ENCODE assay signal across 20 cellular contexts in the genomic region with DNA sequence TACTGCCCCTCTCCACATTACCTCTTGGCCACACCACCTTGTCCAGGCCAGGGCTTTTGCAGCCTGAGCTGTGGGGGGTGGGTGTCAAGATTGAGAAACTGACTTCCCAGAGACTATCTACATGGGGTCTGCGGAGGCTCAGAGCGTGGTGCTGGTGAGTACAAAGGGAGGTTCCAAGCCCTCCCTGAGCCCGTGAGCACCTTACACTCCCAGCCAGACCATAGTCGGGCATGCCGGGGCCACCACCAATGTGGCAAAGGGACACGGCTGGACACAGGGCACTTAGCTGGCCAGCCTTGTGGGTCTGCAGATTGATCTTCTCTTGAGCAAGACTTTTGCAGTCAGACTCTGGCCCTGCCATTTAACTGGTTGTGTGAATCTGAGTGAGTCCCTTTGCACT.
DNase-seq lines count a peak whose midpoint lies in the region; ATAC-seq, FAIRE-seq and TF ChIP-seq lines count a peak whose summit lies in the region.
"Had no signal": no experiment of that assay in that cellular context is flagged by ENCODE, and none has a peak within 500 bp of the region (broad histone marks: within the 10 kb centered on the region; RNA-seq: fewer than 3 reads in every experiment).

No MANE protein-coding gene starts in this region.

- FAIRE-seq in H1 (lab: Jason Lieb, UNC) = no peak
- FAIRE-seq: D721Med, GM12891, GM18507 had no signal

- CTCF ChIA-PET in H1 (lab: Charles Lee; ENCODE audit: partially characterized antibody) = interaction anchor here (0.7 to 2.3 kb wide), 11 partner anchors 10 to 278 kb away, joined by 3 to 10 read pairs (median 6); no protein-coding TSS in a partner anchor

- H3K4me1 Mint-ChIP-seq in H9 (peaks cover 16 to 29% of the 10 kb centered on the region in 2 experiments), chondrocyte (ENCODE audit: low read depth) (no peaks in the 10 kb centered on the region)

- H3K36me3 Mint-ChIP-seq in H9 (ENCODE audit: insufficient read depth in 1 of 3, low read depth in 3 of 3) (no peaks in the 10 kb centered on the region), chondrocyte (ENCODE audit: low read depth) (no peaks in the 10 kb centered on the region)
- H3K36me3 Mint-ChIP-seq: CD8-positive, alpha-beta memory T cell had no signal

- H3K27ac Mint-ChIP-seq in H9 (no peak overlapping the region; a peak in 1 of 7 replicates), chondrocyte (ENCODE audit: unreplicated experiment) (no peak overlapping the region)
- H3K27ac Mint-ChIP-seq: CD4-positive, alpha-beta T cell; CD8-positive, alpha-beta memory T cell had no signal

- DNase-seq in H9 = no peak
- DNase-seq in H1 (ENCODE audit: low read depth in 1 of 2, low spot score in 2 of 2) = no peak
- no peak for DNase-seq in mesendoderm
- no peak for DNase-seq in upper lobe of right lung
- DNase-seq in chondrocyte (ENCODE audit: low spot score) = no peak
- DNase-seq in psoas muscle = no peak
- no peak for DNase-seq in activated CD4-positive, alpha-beta T cell treated with anti-CD3 and anti-CD28 coated beads for 48 hours
- DNase-seq: CD4-positive, alpha-beta T cell; CD8-positive, alpha-beta memory T cell; DMS 273 treated with DMSO at 0.1 percent for 48 hours; DMS53; DMS79 treated with DMSO at 0.1 percent for 48 hours; GF-D8; GOT3; H7 had no signal

- H3K14ac ChIP-seq in H9 (ENCODE audit: insufficient read depth, low read length) = no peak overlapping the region
- H3K14ac ChIP-seq in H1 (ENCODE audit: insufficient read length) = no peak overlapping the region

- POLR2A ChIA-PET in H1 (lab: Charles Lee; ENCODE audit: partially characterized antibody) = interaction anchor here (0.6 to 1.0 kb wide), 2 partner anchors 15 to 437 kb away, joined by 3 read pairs; no protein-coding TSS in a partner anchor

- no peak overlapping the region for H3K4me2 ChIP-seq in H9 (ENCODE audit: insufficient read depth, insufficient read length, low read length)
- H3K4me2 ChIP-seq in H1 (ENCODE audit: insufficient read depth in 1 of 2, low read depth in 2 of 2, low read length in 2 of 2) = no peak overlapping the region
- H3K4me2 ChIP-seq in mesendoderm (ENCODE audit: low read length) = no peak overlapping the region
- H3K4me2 ChIP-seq: BLaER1 had no signal

- H4K8ac ChIP-seq in H9 (replicated peaks; ENCODE audit: insufficient read length, low read depth, low read length) = no peak overlapping the region
- no peak overlapping the region for H4K8ac ChIP-seq in H1 (ENCODE audit: extremely low read depth, insufficient read depth, low read length)
- no peak overlapping the region for H4K8ac ChIP-seq in mesendoderm (ENCODE audit: low read depth, low read length)

- H3K4me3 Mint-ChIP-seq in H9 = no peak overlapping the region
- H3K4me3 Mint-ChIP-seq in chondrocyte (ENCODE audit: unreplicated experiment) = no peak overlapping the region
- H3K4me3 Mint-ChIP-seq: CD4-positive, alpha-beta T cell; CD8-positive, alpha-beta memory T cell had no signal

- no peak overlapping the region for H3K4ac ChIP-seq in H9 (ENCODE audit: low read depth, low read length)
- no peak overlapping the region for H3K4ac ChIP-seq in H1 (replicated peaks; ENCODE audit: insufficient read length, low read depth, low read length)
- H3K4ac ChIP-seq in mesendoderm (ENCODE audit: low read depth, low read length) = peak overlapping the region; percentile 28

- H3K9me3 ChIP-seq in H9 (ENCODE audit: control insufficient read depth, low read depth, low read length) = no peaks in the 10 kb centered on the region
- no peaks in the 10 kb centered on the region for H3K9me3 ChIP-seq in H1 (ENCODE audit: insufficient read depth in 2 of 2, low read depth in 1 of 2, low read length in 1 of 2)
- H3K9me3 ChIP-seq in upper lobe of right lung = no peaks in the 10 kb centered on the region
- no peaks in the 10 kb centered on the region for H3K9me3 ChIP-seq in psoas muscle
- H3K9me3 ChIP-seq: BLaER1 had no signal

- H3K36me3 ChIP-seq in H1 (ENCODE audit: control insufficient read depth in 2 of 4, insufficient read depth in 4 of 4, low read length in 3 of 4) (no peaks in the 10 kb centered on the region), mesendoderm (ENCODE audit: control insufficient read depth, insufficient read depth, low read length) (no peaks in the 10 kb centered on the region), upper lobe of right lung (no peaks in the 10 kb centered on the region), psoas muscle (ENCODE audit: insufficient read depth in 1 of 2, low read depth in 1 of 2) (no peaks in the 10 kb centered on the region)
- H3K36me3 ChIP-seq: BLaER1 had no signal

- TF ChIP-seq CTCF in H9 (conservative IDR thresholded peaks at IDR 0.05) = no peak
- TF ChIP-seq CTCF in H1 (IDR thresholded peaks at IDR 0.05; ENCODE audit: control extremely low read depth in 1 of 3, insufficient read depth in 1 of 3, low read depth in 1 of 3, low read length in 3 of 3) = no peak
- no peak for TF ChIP-seq CTCF in upper lobe of right lung (IDR thresholded peaks at IDR 0.05)
- no peak for TF ChIP-seq CTCF in chondrocyte (IDR thresholded peaks at IDR 0.05)
- TF ChIP-seq CTCF in psoas muscle (IDR thresholded peaks at IDR 0.05) = no peak

- H3K9ac ChIP-seq in H9 (ENCODE audit: extremely low read depth, insufficient read length, low read length) (no peak overlapping the region), H1 (replicated peaks in 1 of 4; ENCODE audit: extremely low read depth in 1 of 4, low read depth in 3 of 4, low read length in 3 of 4) (no peak overlapping the region), mesendoderm (ENCODE audit: low read length) (no peak overlapping the region)
- H3K9ac ChIP-seq: BLaER1 had no signal

- H3K56ac ChIP-seq in H9 (ENCODE audit: insufficient read length, low read depth, low read length) (no peak overlapping the region), H1 (replicated peaks; ENCODE audit: insufficient read length, low read depth, low read length) (no peak overlapping the region), mesendoderm (ENCODE audit: low read length) (peak overlapping the region; percentile 62)

- no peak for TF ChIP-seq EP300 in H1 (IDR thresholded peaks at IDR 0.05; ENCODE audit: borderline replicate concordance in 1 of 2, low read depth in 2 of 2, low read length in 2 of 2)

- no peak overlapping the region for H2AK5ac ChIP-seq in H9 (ENCODE audit: insufficient read length, low read length)
- peak overlapping the region; percentile 99; the same call in 1 of the 2 replicates for H2AK5ac ChIP-seq in H1 (ENCODE audit: low read depth, low read length)
- peak overlapping the region; percentile 59 for H2AK5ac ChIP-seq in mesendoderm (ENCODE audit: low read length)

- peaks cover 11% of the 10 kb centered on the region for H3K27me3 Mint-ChIP-seq in H9 (ENCODE audit: low read depth)
- H3K27me3 Mint-ChIP-seq in chondrocyte (ENCODE audit: low read depth) = peaks cover 17% of the 10 kb centered on the region

- H3K79me2 ChIP-seq in H9 (ENCODE audit: insufficient read depth, low read length) = no peaks in the 10 kb centered on the region
- no peaks in the 10 kb centered on the region for H3K79me2 ChIP-seq in H1 (ENCODE audit: control insufficient read depth in 1 of 2, insufficient read depth in 2 of 2, low read length in 2 of 2)
- H3K79me2 ChIP-seq in mesendoderm (ENCODE audit: control insufficient read depth, insufficient read depth, low read length) = no peaks in the 10 kb centered on the region

- intact Hi-C loops in upper lobe of right lung (cut with DNase I) (no loop called here), psoas muscle (cut with DNase I) (no loop called here)

- H2BK20ac ChIP-seq in H9 (ENCODE audit: low read depth, low read length, poor library complexity, severe bottlenecking) (no peak overlapping the region), H1 (ENCODE audit: low read length) (peak overlapping the region; percentile 86)

- no peak overlapping the region for H3K4me3 ChIP-seq in H1 (ENCODE audit: extremely low read depth in 1 of 4, insufficient read depth in 2 of 4, low read depth in 3 of 4, low read length in 4 of 4)
- H3K4me3 ChIP-seq in mesendoderm (ENCODE audit: low read length) = no peak overlapping the region
- no peak overlapping the region for H3K4me3 ChIP-seq in upper lobe of right lung
- no peak overlapping the region for H3K4me3 ChIP-seq in psoas muscle
- H3K4me3 ChIP-seq: BLaER1 had no signal

- H3K23ac ChIP-seq in H9 (ENCODE audit: insufficient read length, low read depth, low read length) = no peak overlapping the region
- no peak overlapping the region for H3K23ac ChIP-seq in H1 (ENCODE audit: insufficient read length)
- no peak overlapping the region for H3K23ac ChIP-seq in mesendoderm (ENCODE audit: low read length)

- ATAC-seq in upper lobe of right lung = peak; percentile 20
- no peak for ATAC-seq in psoas muscle

- H3K4me1 ChIP-seq in H9 (ENCODE audit: insufficient read depth, low read length) (peaks cover 10% of the 10 kb centered on the region; the same call in 1 of the 2 replicates), H1 (replicated peaks in 1 of 4; ENCODE audit: control insufficient read depth in 3 of 4, insufficient read depth in 4 of 4, low read length in 3 of 4) (peaks cover 6 to 10% (median 8%) of the 10 kb centered on the region in 4 experiments; a peak in 6 of 7 replicates), mesendoderm (ENCODE audit: control insufficient read depth, low read depth, low read length) (no peaks in the 10 kb centered on the region), upper lobe of right lung (no peaks in the 10 kb centered on the region), psoas muscle (no peaks in the 10 kb centered on the region)
- H3K4me1 ChIP-seq: BLaER1 had no signal

- H3K27me3 ChIP-seq in H9 (ENCODE audit: insufficient read depth, low read length) (no peaks in the 10 kb centered on the region), H1 (replicated peaks in 1 of 4; ENCODE audit: control insufficient read depth in 3 of 4, extremely low read depth in 1 of 4, insufficient read depth in 3 of 4, low read length in 3 of 4) (no peaks in the 10 kb centered on the region; a peak in 1 of 7 replicates), mesendoderm (ENCODE audit: insufficient read depth, low read length, poor library complexity) (no peaks in the 10 kb centered on the region), upper lobe of right lung (peaks cover 5% of the 10 kb centered on the region), psoas muscle (ENCODE audit: insufficient read depth in 3 of 3, low read length in 2 of 3) (peaks cover 0 to 6% (median 0%) of the 10 kb centered on the region in 3 donors)
- H3K27me3 ChIP-seq: BLaER1 had no signal

- H2BK5ac ChIP-seq in H9 (ENCODE audit: insufficient read length, low read length) = no peak overlapping the region
- peak overlapping the region; percentile 99; the same call in 1 of the 2 replicates for H2BK5ac ChIP-seq in H1 (ENCODE audit: low read depth, low read length)
- H2BK5ac ChIP-seq in mesendoderm (ENCODE audit: low read length) = no peak overlapping the region

- no peak overlapping the region for H3T11ph ChIP-seq in H9 (ENCODE audit: low read length)

- no peak for TF ChIP-seq POLR2A in H1 (IDR thresholded peaks at IDR 0.05; ENCODE audit: control extremely low read depth in 1 of 2, low read depth in 2 of 2, low read length in 2 of 2)

- WGBS in H9 (ENCODE audit: extremely low coverage, insufficient read length, low lambda C conversion rate) = no CpG with 5 or more reads among the region's 6 CpGs
- 90% methylated on average over 5 of the region's 6 CpGs; no CpG with 5 or more reads in 1 of the 2 experiments for WGBS in H1 (ENCODE audit: extremely low coverage in 1 of 2, insufficient coverage in 1 of 2, insufficient read length in 1 of 2, insufficient replicate concordance in 2 of 2, low coverage in 1 of 2, low lambda C conversion rate in 2 of 2, missing lambda C conversion rate in 1 of 2), 2 experiments
- no CpG with 5 or more reads among the region's 6 CpGs for WGBS in mesendoderm (ENCODE audit: extremely low coverage, insufficient coverage, low lambda C conversion rate)
- 89 to 95% (median 91%) methylated on average over 6 of the region's 6 CpGs for WGBS in psoas muscle, 3 donors

- H4K5ac ChIP-seq in H9 (ENCODE audit: insufficient read length, low read depth, low read length) (no peak overlapping the region), H1 (ENCODE audit: insufficient read length, low read depth, low read length) (no peak overlapping the region), mesendoderm (ENCODE audit: low read length) (no peak overlapping the region)

- H2AFZ ChIP-seq in H9 (ENCODE audit: low read length) (no peak overlapping the region), H1 (ENCODE audit: low read length) (0 out of 2 replicates have a peak overlapping the region, but pooled peaks have one; percentile 7)

- H2BK12ac ChIP-seq in H9 (ENCODE audit: insufficient read length, low read depth, low read length) (no peak overlapping the region), H1 (ENCODE audit: low read depth, low read length) (peak overlapping the region; percentile 99)

- H3K79me1 ChIP-seq in H9 (ENCODE audit: insufficient read depth, low read depth, low read length, poor library complexity, severe bottlenecking) = no peaks in the 10 kb centered on the region
- H3K79me1 ChIP-seq in H1 (ENCODE audit: low read depth, low read length) = no peaks in the 10 kb centered on the region
- H3K79me1 ChIP-seq in mesendoderm (ENCODE audit: low read length) = no peaks in the 10 kb centered on the region

- no peak overlapping the region for H2BK120ac ChIP-seq in H9 (ENCODE audit: low read depth, low read length, poor library complexity, severe bottlenecking)
- peak overlapping the region; percentile 59 for H2BK120ac ChIP-seq in H1 (replicated peaks; ENCODE audit: low read depth, low read length)
- no peak overlapping the region for H2BK120ac ChIP-seq in mesendoderm (ENCODE audit: low read depth, low read length)

- H3K23me2 ChIP-seq in H9 (ENCODE audit: insufficient read length, low read depth, low read length, poor library complexity, severe bottlenecking) = no peaks in the 10 kb centered on the region
- H3K23me2 ChIP-seq in H1 (ENCODE audit: low read depth, low read length) = no peaks in the 10 kb centered on the region

- H3K18ac ChIP-seq in H9 (ENCODE audit: insufficient read length, low read depth, low read length) = peak overlapping the region; percentile 1
- H3K18ac ChIP-seq in H1 (ENCODE audit: extremely low read depth, low read length) = peak overlapping the region; percentile 75; the same call in 1 of the 2 replicates
- H3K18ac ChIP-seq in mesendoderm (ENCODE audit: low read length) = no peak overlapping the region

- no peak overlapping the region for H3K27ac ChIP-seq in H9 (ENCODE audit: insufficient read length, low read depth, low read length)
- no peak overlapping the region for H3K27ac ChIP-seq in H1 (ENCODE audit: low read depth, low read length)
- H3K27ac ChIP-seq in mesendoderm (ENCODE audit: low read depth, low read length) = no peak overlapping the region
- no peak overlapping the region for H3K27ac ChIP-seq in upper lobe of right lung
- no peak overlapping the region for H3K27ac ChIP-seq in psoas muscle
- H3K27ac ChIP-seq: BLaER1, C4-2B had no signal

- no peaks in the 10 kb centered on the region for H4K20me1 ChIP-seq in H9 (ENCODE audit: control insufficient read depth, insufficient read depth, insufficient read length)
- H4K20me1 ChIP-seq in H1 (replicated peaks in 1 of 2; ENCODE audit: control insufficient read depth in 1 of 2, insufficient read depth in 2 of 2, low read length in 2 of 2) = no peaks in the 10 kb centered on the region
- H4K20me1 ChIP-seq: BLaER1 had no signal

- H4K91ac ChIP-seq in H9 (ENCODE audit: insufficient read length, low read depth, low read length) (no peak overlapping the region), H1 (replicated peaks; ENCODE audit: insufficient read length, low read length) (peak overlapping the region; percentile 90)

- H2BK15ac ChIP-seq in H9 (ENCODE audit: low read depth, low read length) (no peak overlapping the region), H1 (ENCODE audit: low read length) (peak overlapping the region; percentile 93; the same call in 1 of the 2 replicates), mesendoderm (replicated peaks; ENCODE audit: low read depth) (no peak overlapping the region)

- H3K9me3 Mint-ChIP-seq in H9 = 0 out of 5 replicates have a peak, but pooled peaks cover 0 to 2% of the 10 kb centered on the region in 2 experiments
- H3K9me3 Mint-ChIP-seq in chondrocyte (ENCODE audit: low read depth) = no peaks in the 10 kb centered on the region
- H3K9me3 Mint-ChIP-seq: CD4-positive, alpha-beta T cell; CD8-positive, alpha-beta memory T cell had no signal

- TF ChIP-seq RAD21 in H1 (IDR thresholded peaks at IDR 0.05 in 1 of 2, conservative IDR thresholded peaks at IDR 0.05 in 1 of 2; ENCODE audit: low read depth in 2 of 2, low read length in 2 of 2) = no peak
